9 cellular contexts compared by ENCODE assay signal in the genomic region with DNA sequence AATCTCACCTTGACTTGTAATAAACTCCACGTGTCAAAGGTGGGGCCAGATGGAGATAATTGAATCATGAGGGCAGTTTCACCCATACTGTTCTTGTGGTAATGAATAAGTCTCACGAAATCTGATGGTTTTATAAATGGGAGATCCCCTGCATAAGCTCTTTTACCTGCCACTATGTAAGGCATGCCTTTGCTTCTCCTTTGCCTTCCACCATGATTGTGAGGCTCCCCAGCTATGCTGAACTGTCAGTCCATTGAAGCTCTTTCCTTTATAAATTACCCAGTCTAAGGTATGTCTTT. TPM values are rescaled to one million over a fixed set of nuclear protein-coding genes. Genes with fewer than 3 reads are reported as not detected.
A peak's percentile ranks its signal among the peaks of the same experiment; 100 is the strongest.
DNase-seq lines count a peak whose midpoint lies in the region; TF ChIP-seq lines count a peak whose summit lies in the region.
"Had no signal": no experiment of that assay in that cellular context is flagged by ENCODE, and none has a peak within 500 bp of the region (broad histone marks: within the 10 kb centered on the region; RNA-seq: fewer than 3 reads in every experiment).

No MANE protein-coding gene starts in this region.

- intact Hi-C loops in tibial artery (cut with DNase I; ENCODE audit: low total_unique reads), result loop anchor here (10.0 kb wide), 1 partner anchor 484 kb away; no protein-coding TSS in a partner anchor
- intact Hi-C loops in colonic mucosa (cut with DNase I), result loop anchor here (5.0 kb wide), 1 partner anchor 477 kb away; no protein-coding TSS in a partner anchor

- TF ChIP-seq CTCF in RWPE1 (conservative IDR thresholded peaks at IDR 0.05; ENCODE audit: low read depth) (no peak), tibial artery (IDR thresholded peaks at IDR 0.05) (no peak), colonic mucosa (IDR thresholded peaks at IDR 0.05) (no peak)

- H2BK12ac ChIP-seq in mesenchymal stem cell (ENCODE audit: low read length in 2 of 2), result peak overlapping the region; percentile 91 to 95

- no peak overlapping the region for H3K23ac ChIP-seq in mesenchymal stem cell (ENCODE audit: low read length in 2 of 2)

- no peak overlapping the region for H2AFZ ChIP-seq in mesenchymal stem cell (ENCODE audit: low read depth, low read length)

- H3K18ac ChIP-seq in mesenchymal stem cell (ENCODE audit: low read depth in 1 of 2, low read length in 2 of 2), result peak overlapping the region in 1 of 2 experiments; percentile 54

- peak overlapping the region; percentile 4 for H2BK120ac ChIP-seq in mesenchymal stem cell (ENCODE audit: low read depth, low read length)

- peak overlapping the region in 1 of 2 experiments; percentile 60 for H3K4ac ChIP-seq in mesenchymal stem cell (ENCODE audit: low read depth in 1 of 2, low read length in 2 of 2)

- H3K4me3 ChIP-seq in mesenchymal stem cell (ENCODE audit: insufficient read depth in 1 of 2, low read depth in 1 of 2, low read length in 2 of 2), result no peak overlapping the region
- H3K4me3 ChIP-seq in tibial artery, result no peak overlapping the region
- H3K4me3 ChIP-seq in colonic mucosa, result no peak overlapping the region

- H3K9me3 ChIP-seq in mesenchymal stem cell (ENCODE audit: control insufficient read depth, low read length) (no peaks in the 10 kb centered on the region), tibial artery (no peaks in the 10 kb centered on the region), colonic mucosa (no peaks in the 10 kb centered on the region)

- H3K4me2 ChIP-seq in mesenchymal stem cell (ENCODE audit: low read length, poor library complexity, severe bottlenecking), result no peak overlapping the region

- no peak overlapping the region for H3K9ac ChIP-seq in mesenchymal stem cell (ENCODE audit: low read length)
- no peak overlapping the region for H3K9ac ChIP-seq in colonic mucosa (ENCODE audit: low read depth in 2 of 2, low read length in 2 of 2)

- peak; percentile 25 for DNase-seq in HT-29 (ENCODE audit: low spot score)
- no peak for DNase-seq in RWPE1 (ENCODE audit: low spot score)
- no peak for DNase-seq in mesenchymal stem cell
- no peak for DNase-seq in tibial artery
- DNase-seq in activated CD4-positive, alpha-beta T cell treated with anti-CD3 and anti-CD28 coated beads for 4 hours, result no peak
- no peak for DNase-seq in Ammon's horn (ENCODE audit: low spot score)
- DNase-seq in colonic mucosa, result no peak

- H3K36me3 ChIP-seq in mesenchymal stem cell (ENCODE audit: control insufficient read depth in 1 of 2, insufficient read depth in 2 of 2, low read depth in 1 of 2, low read length in 2 of 2), result no peaks in the 10 kb centered on the region
- H3K36me3 ChIP-seq in tibial artery, result no peaks in the 10 kb centered on the region
- H3K36me3 ChIP-seq in colonic mucosa, result no peaks in the 10 kb centered on the region

- H3K27me3 ChIP-seq in mesenchymal stem cell (ENCODE audit: control insufficient read depth in 1 of 2, insufficient read depth in 1 of 2, low read length in 2 of 2) (no peaks in the 10 kb centered on the region), tibial artery (no peaks in the 10 kb centered on the region), colonic mucosa (no peaks in the 10 kb centered on the region)

- POLR2A ChIA-PET in RWPE1 (lab: Yijun Ruan, JAX; ENCODE audit: low non-redundant PET), result no interaction called here

- CTCF ChIA-PET in RWPE1 (lab: Yijun Ruan, JAX), result interaction anchor here (0.6 to 0.8 kb wide), 5 partner anchors 26 to 830 kb away, joined by 3 read pairs; no protein-coding TSS in a partner anchor

- H4K91ac ChIP-seq in mesenchymal stem cell (ENCODE audit: low read length), result peak overlapping the region; percentile 57

- peak overlapping the region; percentile 82 for H2BK15ac ChIP-seq in mesenchymal stem cell (ENCODE audit: low read depth, poor library complexity, severe bottlenecking)

- no peaks in the 10 kb centered on the region for H3K79me1 ChIP-seq in mesenchymal stem cell (replicated peaks; ENCODE audit: low read length, poor library complexity, severe bottlenecking)

- H3K27ac ChIP-seq in RWPE1 (peak overlapping the region; percentile 71), mesenchymal stem cell (ENCODE audit: low read length, poor library complexity, severe bottlenecking) (no peak overlapping the region), tibial artery (peak overlapping the region; percentile 4 to 26), colonic mucosa (no peak overlapping the region)
- H3K27ac ChIP-seq: C4-2B had no signal

- H2BK5ac ChIP-seq in mesenchymal stem cell (ENCODE audit: low read depth, low read length, poor library complexity, severe bottlenecking), result no peak overlapping the region

- WGBS in mesenchymal stem cell, result 100% methylated on average over 2 of the region's 2 CpGs

- peaks cover 1% of the 10 kb centered on the region for H3K4me1 ChIP-seq in mesenchymal stem cell (ENCODE audit: control insufficient read depth, insufficient read depth, low read depth, low read length)
- peaks cover 0 to 9% (median 0%) of the 10 kb centered on the region in 4 donors for H3K4me1 ChIP-seq in tibial artery
- H3K4me1 ChIP-seq in colonic mucosa, result no peaks in the 10 kb centered on the region

- no peak overlapping the region for H3K14ac ChIP-seq in mesenchymal stem cell (ENCODE audit: low read length in 2 of 2)

- peak overlapping the region; percentile 21 for H4K8ac ChIP-seq in mesenchymal stem cell (ENCODE audit: low read length)

- no peak overlapping the region for H2AK5ac ChIP-seq in mesenchymal stem cell (ENCODE audit: low read length, severe bottlenecking)

RNA-seq across cellular contexts. Expression of a gene that starts 45.5 kb away (rescaled TPM):
- total RNA-seq in HT-29 (2014; rRNA removed; shearing (Covaris generic)), result 0.05 and 0.08 TPM in 2 replicates
- polyA plus RNA-seq in mesenchymal stem cell (2013, experiment 1 of 2), result 20.8 TPM
- polyA plus RNA-seq in mesenchymal stem cell (2013, experiment 2 of 2), result 21.5 TPM
- under 1 TPM; 0.05 to 0.42 TPM for total RNA-seq in colonic mucosa
- total RNA-seq: HFFc6 had no signal

Comparison
In these comparisons a context has a peak if more than half of its experiments do, and no peak if none do; other contexts are left out.
1. H3K27ac ChIP-seq: peak in RWPE1 (single experiment) and tibial artery (2 of 2); none in mesenchymal stem cell (single experiment) and colonic mucosa (single experiment).